Comparison of ENCODE assay signal across 2 cellular contexts in the genomic region with DNA sequence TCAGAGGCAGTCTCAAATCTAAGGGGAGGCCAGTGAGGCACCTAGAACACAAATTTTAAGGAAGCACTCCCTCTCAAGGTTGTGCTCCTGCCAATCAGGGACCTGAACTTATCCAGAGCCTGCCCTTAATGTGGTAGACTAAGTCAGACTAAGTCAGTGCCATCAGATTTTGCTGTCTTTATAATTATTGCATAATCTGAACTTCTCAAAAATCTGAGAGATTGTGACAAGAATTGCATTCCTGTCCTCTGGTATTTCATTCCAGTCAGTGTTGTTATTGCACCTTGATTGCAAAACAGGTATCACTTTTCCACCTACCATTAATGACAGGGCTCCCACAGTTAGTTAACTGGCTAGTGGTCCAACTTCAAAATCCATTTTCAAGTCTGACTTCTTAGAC.
"Had no signal": no experiment of that assay in that cellular context is flagged by ENCODE, and none has a peak within 500 bp of the region (broad histone marks: within the 10 kb centered on the region; RNA-seq: fewer than 3 reads in every experiment).

No MANE protein-coding gene starts in this region.

- H3K4me3 ChIP-seq: GM12878 had no signal

- DNase-seq: GF-D8 had no signal

- ATAC-seq: GM12878 had no signal
